Comparison of ENCODE assay signal across 30 cellular contexts in the genomic region with DNA sequence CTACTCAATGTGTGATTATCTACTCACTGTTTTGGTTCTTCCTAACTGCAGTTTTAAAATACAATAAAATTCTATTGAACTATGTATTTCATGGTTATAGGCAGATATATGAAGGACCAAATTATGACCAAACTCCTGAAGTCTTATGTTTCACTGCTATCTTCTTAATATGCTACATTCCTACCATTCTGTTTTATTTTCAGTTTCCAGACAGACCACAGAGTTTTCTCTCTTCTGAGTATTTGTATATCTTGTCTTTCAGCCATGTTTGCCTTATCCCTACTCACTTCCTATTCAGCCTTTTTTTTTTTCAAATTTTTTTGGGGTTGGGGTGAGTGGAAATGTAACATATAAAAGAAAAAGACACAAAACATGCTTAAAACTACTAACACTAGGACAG. TPM values are rescaled to one million over a fixed set of nuclear protein-coding genes. Genes with fewer than 3 reads are reported as not detected.
"Had no signal": no experiment of that assay in that cellular context is flagged by ENCODE, and none has a peak within 500 bp of the region (broad histone marks: within the 10 kb centered on the region; RNA-seq: fewer than 3 reads in every experiment).

No MANE protein-coding gene starts in this region.

- H3K27ac Mint-ChIP-seq: dendritic cell treated with granulocyte-macrophage colony-stimulating factor and Interleukin-4, amounts not matched to agents 40 ng/mL and 50 ng/mL, for 4 days; endodermal cell; mesothelial cell of epicardium; naive thymus-derived CD4-positive, alpha-beta T cell; nephron; neural progenitor cell had no signal

- H3K27ac ChIP-seq: esophagus muscularis mucosa, heart right ventricle, left lung, neural progenitor cell, prostate gland, right atrium auricular region, stomach, thyroid gland had no signal

- H3K4me1 Mint-ChIP-seq: mesothelial cell of epicardium; naive thymus-derived CD4-positive, alpha-beta T cell had no signal

- H3K4me3 Mint-ChIP-seq: dendritic cell treated with granulocyte-macrophage colony-stimulating factor and Interleukin-4, amounts not matched to agents 40 ng/mL and 50 ng/mL, for 4 days; endodermal cell; mesothelial cell of epicardium; naive thymus-derived CD4-positive, alpha-beta T cell; nephron; neural progenitor cell had no signal

- H3K4me1 ChIP-seq: left lung, prostate gland, right atrium auricular region, stomach, thyroid gland had no signal

- H3K9ac ChIP-seq: neural progenitor cell had no signal

- H3K9me3 ChIP-seq: prostate gland, thyroid gland had no signal

- FAIRE-seq: endothelial cell of umbilical vein, islet of Langerhans had no signal

- H3K4me2 ChIP-seq: neural progenitor cell, smooth muscle cell had no signal

- H3K4me3 ChIP-seq: esophagus muscularis mucosa, heart right ventricle, left lung, mucosa of descending colon, neural progenitor cell, prostate gland, right atrium auricular region, smooth muscle cell, stomach, thyroid gland had no signal

- DNase-seq: effector CD8-positive, alpha-beta T cell; endodermal cell; foreskin melanocyte; glutamatergic neuron; heart right ventricle; hippocampal formation; left cardiac atrium; left lung; mesenchymal stem cell; mucosa of descending colon; naive thymus-derived CD4-positive, alpha-beta T cell; stimulated activated CD4-positive, alpha-beta T cell treated with anti-CD3 and anti-CD28 coated beads, Interleukin-12 subunit alpha, Interleukin-12 subunit beta, amount 100 ng/mL, for 4 hours; stimulated activated CD4-positive, alpha-beta T cell treated with anti-CD3 and anti-CD28 coated beads, Interleukin-1b, Interleukin-23, amount 100 ng/mL, for 48 hours; stimulated activated CD4-positive, alpha-beta T cell treated with anti-CD3 and anti-CD28 coated beads, Interleukin-4, amount 100 ng/mL, for 1 hour; stimulated activated CD8-positive, alpha-beta memory T cell treated with anti-CD3 and anti-CD28 coated beads, Interleukin-4, amount 100 ng/mL, for 48 hours; stimulated activated naive CD4-positive, alpha-beta T cell; stomach; thyroid gland had no signal

- H3K36me3 ChIP-seq: esophagus muscularis mucosa, heart right ventricle, left lung, neural progenitor cell, prostate gland, right atrium auricular region, stomach, thyroid gland had no signal

- H2AFZ ChIP-seq: neural progenitor cell had no signal

- H3K27me3 ChIP-seq: heart right ventricle, left lung, neural progenitor cell, right atrium auricular region, stomach, thyroid gland had no signal

- ATAC-seq: heart right ventricle, left cardiac atrium, left lung, mucosa of descending colon, sciatic nerve had no signal

RNA-seq across cellular contexts. Expression of gene RFTN2, which starts 6.3 kb away (rescaled TPM):
- total RNA-seq: epithelial cell of proximal tubule had no signal

RNA-seq across cellular contexts. Expression of gene MARS2, which starts 36.1 kb away (rescaled TPM):
- polyA plus RNA-seq: smooth muscle cell had no signal
